ENCODE assay signal across 28 cellular contexts in genomic region chr3:185740133-185740532, GRCh38.
"Had no signal": no experiment of that assay in that cellular context is flagged by ENCODE, and none has a peak within 500 bp of the region (broad histone marks: within the 10 kb centered on the region; RNA-seq: fewer than 3 reads in every experiment).

No MANE protein-coding gene starts in this region.

- H3K27me3 Mint-ChIP-seq: activated naive CD8-positive, alpha-beta T cell treated with anti-CD3 and anti-CD28 coated beads, Interleukin-2, amount 50 U/mL, for 24 hours had no signal

- H3K4me3 ChIP-seq: cardiac muscle cell, SJCRH30, SK-N-MC had no signal

- H3K27me3 ChIP-seq: cardiac muscle cell, SJCRH30 had no signal

- H3K27ac ChIP-seq: cardiac muscle cell, SJCRH30, WERI-Rb-1 had no signal

- FAIRE-seq: RCC 7860 had no signal

- H3K36me3 Mint-ChIP-seq: activated CD8-positive, alpha-beta memory T cell treated with anti-CD3 and anti-CD28 coated beads, Interleukin-2, amount 10 ng/mL, durations not matched to agents 7 days and 5 days; activated naive CD4-positive, alpha-beta T cell treated with anti-CD3 and anti-CD28 coated beads, Interleukin-2, amount 10 ng/mL, durations not matched to agents 7 days and 5 days; activated naive CD8-positive, alpha-beta T cell had no signal

- ATAC-seq: activated CD8-positive, alpha-beta memory T cell treated with anti-CD3 and anti-CD28 coated beads, Interleukin-2, amount 10 ng/mL, durations not matched to agents 7 days and 5 days; activated naive CD8-positive, alpha-beta T cell treated with anti-CD3 and anti-CD28 coated beads, Interleukin-2, amount 50 U/mL, for 24 hours; PC-3 had no signal

- H3K36me3 ChIP-seq: cardiac muscle cell, SJCRH30, WERI-Rb-1 had no signal

- DNase-seq: activated CD4-positive, alpha-beta memory T cell treated with anti-CD3 and anti-CD28 coated beads, Interleukin-2, amount 10 ng/mL, durations not matched to agents 7 days and 5 days; activated CD4-positive, alpha-beta T cell treated with anti-CD3 and anti-CD28 coated beads for 1 hour; activated CD4-positive, alpha-beta T cell treated with anti-CD3 and anti-CD28 coated beads for 48 hours; activated CD4-positive, CD25-positive, alpha-beta regulatory T cell; activated CD8-positive, alpha-beta memory T cell treated with anti-CD3 and anti-CD28 coated beads for 24 hours; activated CD8-positive, alpha-beta memory T cell treated with anti-CD3 and anti-CD28 coated beads, Interleukin-2, amount 10 ng/mL, durations not matched to agents 7 days and 5 days; activated CD8-positive, alpha-beta memory T cell treated with anti-CD3 and anti-CD28 coated beads, Interleukin-2, amount 50 U/mL, for 48 hours; activated effector memory CD4-positive, alpha-beta T cell treated with Interleukin-2 at 50 U/mL for 16 hours; activated naive CD4-positive, alpha-beta T cell treated with anti-CD3 and anti-CD28 coated beads, Interleukin-2, amount 10 ng/mL, durations not matched to agents 7 days and 5 days; activated naive CD8-positive, alpha-beta T cell treated with anti-CD3 and anti-CD28 coated beads, Interleukin-2, amount 50 U/mL, for 24 hours; activated T-cell treated with anti-CD3 and anti-CD28 coated beads, Interleukin-2, amount 50 U/mL, for 48 hours; anterior cingulate cortex; NCI-H1105; NCI-H1417 treated with DMSO at 0.1 percent for 48 hours; NCI-H187 treated with DMSO at 0.1 percent for 48 hours; NCI-H2081; NCI-H345; NCI-H524 treated with DMSO at 0.1 percent for 48 hours; PC-3; SHP77; SJCRH30; T1000; WERI-Rb-1 had no signal

- H3K9me3 Mint-ChIP-seq: activated CD4-positive, alpha-beta memory T cell treated with anti-CD3 and anti-CD28 coated beads, Interleukin-2, amount 10 ng/mL, durations not matched to agents 7 days and 5 days; activated naive CD4-positive, alpha-beta T cell treated with anti-CD3 and anti-CD28 coated beads, Interleukin-2, amount 10 ng/mL, durations not matched to agents 7 days and 5 days; activated naive CD8-positive, alpha-beta T cell treated with anti-CD3 and anti-CD28 coated beads, Interleukin-2, amount 50 U/mL, for 24 hours; central memory CD8-positive, alpha-beta T cell had no signal

- H3K4me1 Mint-ChIP-seq: activated CD4-positive, alpha-beta memory T cell treated with anti-CD3 and anti-CD28 coated beads, Interleukin-2, amount 10 ng/mL, durations not matched to agents 7 days and 5 days; activated CD8-positive, alpha-beta memory T cell treated with anti-CD3 and anti-CD28 coated beads, Interleukin-2, amount 10 ng/mL, durations not matched to agents 7 days and 5 days; activated naive CD4-positive, alpha-beta T cell treated with anti-CD3 and anti-CD28 coated beads, Interleukin-2, amount 10 ng/mL, durations not matched to agents 7 days and 5 days; central memory CD8-positive, alpha-beta T cell had no signal

- H3K9me3 ChIP-seq: SJCRH30 had no signal

- H3K4me3 Mint-ChIP-seq: activated CD4-positive, alpha-beta memory T cell treated with anti-CD3 and anti-CD28 coated beads, Interleukin-2, amount 10 ng/mL, durations not matched to agents 7 days and 5 days; activated CD8-positive, alpha-beta memory T cell treated with anti-CD3 and anti-CD28 coated beads, Interleukin-2, amount 10 ng/mL, durations not matched to agents 7 days and 5 days; activated naive CD4-positive, alpha-beta T cell treated with anti-CD3 and anti-CD28 coated beads, Interleukin-2, amount 10 ng/mL, durations not matched to agents 7 days and 5 days; activated naive CD8-positive, alpha-beta T cell; activated naive CD8-positive, alpha-beta T cell treated with anti-CD3 and anti-CD28 coated beads, Interleukin-2, amount 50 U/mL, for 24 hours; central memory CD8-positive, alpha-beta T cell had no signal

- H3K27ac Mint-ChIP-seq: activated CD4-positive, alpha-beta memory T cell treated with anti-CD3 and anti-CD28 coated beads, Interleukin-2, amount 10 ng/mL, durations not matched to agents 7 days and 5 days; activated CD8-positive, alpha-beta memory T cell treated with anti-CD3 and anti-CD28 coated beads, Interleukin-2, amount 10 ng/mL, durations not matched to agents 7 days and 5 days; activated naive CD4-positive, alpha-beta T cell treated with anti-CD3 and anti-CD28 coated beads, Interleukin-2, amount 10 ng/mL, durations not matched to agents 7 days and 5 days; activated naive CD8-positive, alpha-beta T cell; activated naive CD8-positive, alpha-beta T cell treated with anti-CD3 and anti-CD28 coated beads, Interleukin-2, amount 50 U/mL, for 24 hours had no signal
